In genomic region chr2:241248289-241248688, GRCh38 we compare ENCODE assay signal across 28 cellular contexts.
"Had no signal": no experiment of that assay in that cellular context is flagged by ENCODE, and none has a peak within 500 bp of the region (broad histone marks: within the 10 kb centered on the region; RNA-seq: fewer than 3 reads in every experiment).

No MANE protein-coding gene starts in this region.

- H3K4me2 ChIP-seq: hepatocyte had no signal

- H3K4me3 ChIP-seq: gastroesophageal sphincter, heart left ventricle, hepatocyte, left lung, mucosa of descending colon, prostate gland, skin epidermis, spleen, testis, tibial artery had no signal

- H3K4me3 Mint-ChIP-seq: mesothelial cell of epicardium; naive B cell; natural killer cell treated with Interleukin-12 subunit alpha and Interleukin-12 subunit beta and Interleukin-15 and Interleukin-18, amount 100 ng/mL, for 72 hours; neural crest cell; stimulated activated memory B cell treated with anti-CD40 and anti-IgM and Interleukin-4, amounts not matched to agents 10 μg/mL and 1 μg/mL and 100 μg/mL, for 72 hours; type B pancreatic cell had no signal

- H3K4me1 ChIP-seq: gastroesophageal sphincter, heart left ventricle, left lung, parathyroid adenoma, prostate gland, spleen, tibial artery had no signal

- ATAC-seq: esophagus mucosa; gastroesophageal sphincter; left lung; mucosa of descending colon; natural killer cell treated with Interleukin-12 subunit alpha and Interleukin-12 subunit beta and Interleukin-15 and Interleukin-18, amount 100 ng/mL, for 72 hours; stimulated activated memory B cell treated with anti-CD40 and anti-IgM and Interleukin-4, amounts not matched to agents 10 μg/mL and 1 μg/mL and 100 μg/mL, for 72 hours; stimulated activated naive CD8-positive, alpha-beta T cell treated with anti-CD3 and anti-CD28 coated beads, Interleukin-15, Interleukin-2, amounts not matched to agents 100 U/mL and 50 U/mL, for 24 hours had no signal

- H3K4me1 Mint-ChIP-seq: mesothelial cell of epicardium, neural crest cell had no signal

- H3K9me3 ChIP-seq: gastroesophageal sphincter, heart left ventricle, left lung, mucosa of descending colon, neutrophil, prostate gland, spleen, testis, tibial artery had no signal

- H3K9me3 Mint-ChIP-seq: mesothelial cell of epicardium; naive B cell; natural killer cell treated with Interleukin-12 subunit alpha and Interleukin-12 subunit beta and Interleukin-15 and Interleukin-18, amount 100 ng/mL, for 72 hours; neural crest cell; stimulated activated memory B cell treated with anti-CD40 and anti-IgM and Interleukin-4, amounts not matched to agents 10 μg/mL and 1 μg/mL and 100 μg/mL, for 72 hours; type B pancreatic cell had no signal

- H3K27me3 ChIP-seq: gastroesophageal sphincter, heart left ventricle, hepatocyte, left lung, neutrophil, spleen, testis, tibial artery had no signal

- H3K27ac Mint-ChIP-seq: mesothelial cell of epicardium; natural killer cell treated with Interleukin-12 subunit alpha and Interleukin-12 subunit beta and Interleukin-15 and Interleukin-18, amount 100 ng/mL, for 72 hours; stimulated activated memory B cell treated with anti-CD40 and anti-IgM and Interleukin-4, amounts not matched to agents 10 μg/mL and 1 μg/mL and 100 μg/mL, for 72 hours; type B pancreatic cell had no signal

- H2AFZ ChIP-seq: hepatocyte, parathyroid adenoma had no signal

- H3K27me3 Mint-ChIP-seq: naive B cell; natural killer cell treated with Interleukin-12 subunit alpha and Interleukin-12 subunit beta and Interleukin-15 and Interleukin-18, amount 100 ng/mL, for 72 hours; stimulated activated memory B cell treated with anti-CD40 and anti-IgM and Interleukin-4, amounts not matched to agents 10 μg/mL and 1 μg/mL and 100 μg/mL, for 72 hours; type B pancreatic cell had no signal

- H3K27ac ChIP-seq: epithelial cell of prostate, gastroesophageal sphincter, heart left ventricle, hepatocyte, left lung, neutrophil, parathyroid adenoma, prostate gland, skin epidermis, spleen, testis, tibial artery had no signal

- DNase-seq: cortex of kidney; effector CD4-positive, alpha-beta T cell; foreskin fibroblast; heart left ventricle; kidney; left lung; mesenchymal stem cell; mucosa of descending colon; naive B cell; right cardiac atrium; spleen; stimulated activated CD4-positive, alpha-beta T cell treated with anti-CD3 and anti-CD28 coated beads, Interleukin-4, amount 100 ng/mL, for 4 hours; stimulated activated naive CD8-positive, alpha-beta T cell treated with anti-CD3 and anti-CD28 coated beads, Interleukin-15, Interleukin-2, amounts not matched to agents 100 U/mL and 50 U/mL, for 24 hours; testis; tibial artery had no signal
